8 cellular contexts compared by ENCODE assay signal in genomic region chr3:188348445-188349244, GRCh38.
DNase-seq lines count a peak whose midpoint lies in the region; ATAC-seq and TF ChIP-seq lines count a peak whose summit lies in the region.

No MANE protein-coding gene starts in this region.

- DNase-seq in A673 (ENCODE audit: low spot score) = peak; percentile 65
- peak; percentile 94 for DNase-seq in LHCN-M2 (ENCODE audit: low read depth)
- DNase-seq in coronary artery (ENCODE audit: low spot score) = peak; percentile 87
- peak; percentile 30 for DNase-seq in medulla oblongata (ENCODE audit: extremely low spot score)
- DNase-seq in activated naive CD8-positive, alpha-beta T cell treated with anti-CD3 and anti-CD28 coated beads, Interleukin-2, amount 50 U/mL, for 24 hours = no peak

- ATAC-seq in GM18517 (IDR thresholded peaks at IDR 0.05; ENCODE audit: unreplicated experiment) (no peak), HG03460 (IDR thresholded peaks at IDR 0.05; ENCODE audit: unreplicated experiment) (no peak), GM18511 (IDR thresholded peaks at IDR 0.05; ENCODE audit: unreplicated experiment) (no peak)
- ATAC-seq in activated naive CD8-positive, alpha-beta T cell treated with anti-CD3 and anti-CD28 coated beads, Interleukin-2, amount 50 U/mL, for 24 hours = no peak

- no peak overlapping the region for H3K27ac Mint-ChIP-seq in activated naive CD8-positive, alpha-beta T cell treated with anti-CD3 and anti-CD28 coated beads, Interleukin-2, amount 50 U/mL, for 24 hours

- no TSS peak for BruUV-seq in A673 (replicated peaks; lab: Mats Ljungman, UMichigan)

- H3K4me3 ChIP-seq in A673 (ENCODE audit: low read depth, low read length, poor library complexity, severe bottlenecking) (no peak overlapping the region), coronary artery (peak overlapping the region; percentile 39)

- H3K27me3 Mint-ChIP-seq in activated naive CD8-positive, alpha-beta T cell treated with anti-CD3 and anti-CD28 coated beads, Interleukin-2, amount 50 U/mL, for 24 hours = no peaks in the 10 kb centered on the region

- peaks cover 2% of the 10 kb centered on the region for H3K36me3 Mint-ChIP-seq in activated naive CD8-positive, alpha-beta T cell treated with anti-CD3 and anti-CD28 coated beads, Interleukin-2, amount 50 U/mL, for 24 hours (ENCODE audit: low read depth)

- CTCF ChIA-PET in A673 (lab: Charles Lee) = no interaction called here

- no peaks in the 10 kb centered on the region for H3K9me3 ChIP-seq in A673 (ENCODE audit: low read depth, low read length, poor library complexity, severe bottlenecking)

- TF ChIP-seq CTCF in A673 (conservative IDR thresholded peaks at IDR 0.05; ENCODE audit: low read depth, low read length) (no peak), coronary artery (IDR thresholded peaks at IDR 0.05) (no peak)

- no peaks in the 10 kb centered on the region for H3K36me3 ChIP-seq in A673 (ENCODE audit: insufficient read depth, low read length, poor library complexity, severe bottlenecking)

- POLR2A ChIA-PET in A673 (lab: Charles Lee; ENCODE audit: low non-redundant PET) = interaction anchor here (0.6 kb wide), 1 partner anchor 25 kb away, joined by 6 read pairs; no protein-coding TSS in a partner anchor

- H3K4me1 ChIP-seq in A673 (ENCODE audit: insufficient read depth, low read length, poor library complexity, severe bottlenecking) = peaks cover 34% of the 10 kb centered on the region

- H3K27me3 ChIP-seq in A673 (replicated peaks; ENCODE audit: insufficient read depth, low read depth, low read length, poor library complexity) = no peaks in the 10 kb centered on the region

- H3K27ac ChIP-seq in A673 (ENCODE audit: low read depth, low read length, poor library complexity, severe bottlenecking) = no peak overlapping the region
- H3K27ac ChIP-seq in coronary artery = peak overlapping the region; percentile 60 to 81

- H3K4me3 Mint-ChIP-seq in activated naive CD8-positive, alpha-beta T cell treated with anti-CD3 and anti-CD28 coated beads, Interleukin-2, amount 50 U/mL, for 24 hours = no peak overlapping the region

- no peaks in the 10 kb centered on the region for H3K9me3 Mint-ChIP-seq in activated naive CD8-positive, alpha-beta T cell treated with anti-CD3 and anti-CD28 coated beads, Interleukin-2, amount 50 U/mL, for 24 hours

- H3K4me1 Mint-ChIP-seq in activated naive CD8-positive, alpha-beta T cell treated with anti-CD3 and anti-CD28 coated beads, Interleukin-2, amount 50 U/mL, for 24 hours = peaks cover 9% of the 10 kb centered on the region

- intact Hi-C loops in A673 (cut with micrococcal nuclease; ENCODE audit: unreplicated experiment) = no loop called here
